In the genomic region with DNA sequence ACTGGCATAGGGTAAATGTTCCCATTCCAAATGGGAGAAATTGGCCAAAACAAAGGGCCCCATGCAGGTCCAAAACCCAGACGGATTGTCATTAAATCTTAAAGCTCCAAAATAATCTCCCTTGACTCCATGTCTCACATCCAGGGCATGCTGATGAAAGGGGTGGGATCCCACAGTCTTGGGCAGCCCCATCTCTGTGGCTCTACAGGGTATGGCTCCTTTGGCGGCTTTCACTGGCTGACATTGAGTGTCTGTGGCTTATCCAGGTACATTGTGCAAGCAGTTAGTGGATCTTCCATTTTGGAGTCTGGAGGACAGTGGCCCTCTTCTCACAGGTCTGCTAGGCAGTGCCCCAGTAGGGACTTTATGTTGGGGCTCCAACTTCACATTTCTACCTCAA, we compare ENCODE assay signal across 21 cellular contexts.
"Had no signal": no experiment of that assay in that cellular context is flagged by ENCODE, and none has a peak within 500 bp of the region (broad histone marks: within the 10 kb centered on the region; RNA-seq: fewer than 3 reads in every experiment).

No MANE protein-coding gene starts in this region.

- DNase-seq: naive thymus-derived CD8-positive, alpha-beta T cell; nephron progenitor cell; nucleus accumbens; psoas muscle; right cardiac atrium; right lobe of liver; sigmoid colon; small intestine; stimulated activated CD4-positive, alpha-beta T cell treated with anti-CD3 and anti-CD28 coated beads, Interleukin-15, amount 100 ng/mL, for 24 hours; stimulated activated CD4-positive, alpha-beta T cell treated with anti-CD3 and anti-CD28 coated beads, Interleukin-2, amount 100 ng/mL, for 24 hours; stimulated activated CD4-positive, alpha-beta T cell treated with anti-CD3 and anti-CD28 coated beads, Interleukin-2, amount 100 ng/mL, for 48 hours; stimulated activated CD4-positive, alpha-beta T cell treated with anti-CD3 and anti-CD28 coated beads, Interleukin-4, amount 100 ng/mL, for 24 hours; stimulated activated naive B cell treated with anti-CD40 and anti-IgM and Interleukin-4, amounts not matched to agents 10 μg/mL and 1 μg/mL and 100 μg/mL, for 72 hours; stimulated activated naive CD4-positive, alpha-beta T cell treated with Interleukin-2 at 50 U/mL for 16 hours; stomach; thyroid gland; trophoblast cell had no signal

- H3K36me3 Mint-ChIP-seq: stimulated activated naive B cell treated with anti-CD40 and anti-IgM and Interleukin-4, amounts not matched to agents 10 μg/mL and 1 μg/mL and 100 μg/mL, for 72 hours had no signal

- H3K27ac Mint-ChIP-seq: naive thymus-derived CD8-positive, alpha-beta T cell; natural killer cell treated with Interleukin-12 subunit alpha and Interleukin-12 subunit beta and Interleukin-15 and Interleukin-18, amount 100 ng/mL, for 72 hours; nephron progenitor cell; progenitor cell of endocrine pancreas; stimulated activated naive B cell treated with anti-CD40 and anti-IgM and Interleukin-4, amounts not matched to agents 10 μg/mL and 1 μg/mL and 100 μg/mL, for 72 hours; stimulated activated naive CD8-positive, alpha-beta T cell treated with anti-CD3 and anti-CD28 coated beads, Interleukin-15, Interleukin-2, amounts not matched to agents 100 ng/mL and 50 ng/mL, for 24 hours had no signal

- H3K4me1 Mint-ChIP-seq: naive thymus-derived CD8-positive, alpha-beta T cell; nephron progenitor cell; neural crest cell; stimulated activated naive B cell treated with anti-CD40 and anti-IgM and Interleukin-4, amounts not matched to agents 10 μg/mL and 1 μg/mL and 100 μg/mL, for 72 hours had no signal

- H3K27me3 Mint-ChIP-seq: naive thymus-derived CD8-positive, alpha-beta T cell; natural killer cell treated with Interleukin-12 subunit alpha and Interleukin-12 subunit beta and Interleukin-15 and Interleukin-18, amount 100 ng/mL, for 72 hours; progenitor cell of endocrine pancreas; stimulated activated naive B cell treated with anti-CD40 and anti-IgM and Interleukin-4, amounts not matched to agents 10 μg/mL and 1 μg/mL and 100 μg/mL, for 72 hours; stimulated activated naive CD8-positive, alpha-beta T cell treated with anti-CD3 and anti-CD28 coated beads, Interleukin-15, Interleukin-2, amounts not matched to agents 100 ng/mL and 50 ng/mL, for 24 hours had no signal

- H3K4me3 Mint-ChIP-seq: naive thymus-derived CD8-positive, alpha-beta T cell; natural killer cell treated with Interleukin-12 subunit alpha and Interleukin-12 subunit beta and Interleukin-15 and Interleukin-18, amount 100 ng/mL, for 72 hours; nephron progenitor cell; neural crest cell; stimulated activated naive B cell treated with anti-CD40 and anti-IgM and Interleukin-4, amounts not matched to agents 10 μg/mL and 1 μg/mL and 100 μg/mL, for 72 hours; stimulated activated naive CD8-positive, alpha-beta T cell treated with anti-CD3 and anti-CD28 coated beads, Interleukin-15, Interleukin-2, amounts not matched to agents 100 ng/mL and 50 ng/mL, for 24 hours had no signal

- ATAC-seq: naive thymus-derived CD8-positive, alpha-beta T cell; natural killer cell treated with Interleukin-12 subunit alpha and Interleukin-12 subunit beta and Interleukin-15 and Interleukin-18, amount 100 ng/mL, for 72 hours; psoas muscle; right cardiac atrium; right lobe of liver; stimulated activated naive B cell treated with anti-CD40 and anti-IgM and Interleukin-4, amounts not matched to agents 10 μg/mL and 1 μg/mL and 100 μg/mL, for 72 hours had no signal
